Comparison of ENCODE assay signal across 17 cellular contexts in genomic region chr2:232349546-232349945, GRCh38. TPM values are rescaled to one million over a fixed set of nuclear protein-coding genes. Genes with fewer than 3 reads are reported as not detected.
A peak's percentile ranks its signal among the peaks of the same experiment; 100 is the strongest.
DNase-seq lines count a peak whose midpoint lies in the region; ATAC-seq and TF ChIP-seq lines count a peak whose summit lies in the region.
"Had no signal": no experiment of that assay in that cellular context is flagged by ENCODE, and none has a peak within 500 bp of the region (broad histone marks: within the 10 kb centered on the region; RNA-seq: fewer than 3 reads in every experiment).

No MANE protein-coding gene starts in this region.

- H3K36me3 ChIP-seq in aorta (ENCODE audit: control insufficient read depth in 1 of 2, insufficient read depth in 2 of 2, low read length in 1 of 2) = no peaks in the 10 kb centered on the region

- CTCF ChIA-PET in WTC11 (lab: Charles Lee) = interaction anchor here (0.9 to 3.1 kb wide), 5 partner anchors 10 to 424 kb away, joined by 3 to 29 read pairs (median 7); no protein-coding TSS in a partner anchor

- DNase-seq in activated naive CD8-positive, alpha-beta T cell treated with anti-CD3 and anti-CD28 coated beads, Interleukin-2, amount 10 ng/mL, durations not matched to agents 7 days and 5 days = peak; percentile 21
- no peak for DNase-seq in activated naive CD8-positive, alpha-beta T cell treated with anti-CD3 and anti-CD28 coated beads for 36 hours
- DNase-seq in WTC11 (ENCODE audit: low spot score) (peak; percentile 5), nephron progenitor cell (peak; percentile 1), aorta (peak; percentile 29 to 53), NCI-H187 treated with DMSO at 0.1 percent for 48 hours (lab: John Stamatoyannopoulos, UW) (no peak), anterior cingulate cortex (lab: John Stamatoyannopoulos, UW) (no peak)
- DNase-seq: ACHN, DND-41, GF-D8, NCI-H1436 treated with DMSO at 0.1 percent for 48 hours, NCI-H2081 treated with DMSO at 0.1 percent for 48 hours, NCI-H2227 treated with DMSO at 0.1 percent for 48 hours, NCI-H526 treated with DMSO at 0.1 percent for 48 hours, OCI-M1 had no signal

- intact Hi-C loops in aorta (cut with DNase I) = no loop called here

- 79 to 81% methylated on average over 7 of the region's 7 CpGs for WGBS in aorta, 2 donors

- ATAC-seq in activated naive CD8-positive, alpha-beta T cell treated with anti-CD3 and anti-CD28 coated beads, Interleukin-2, amount 10 ng/mL, durations not matched to agents 7 days and 5 days (ENCODE audit: low read depth) = no peak
- no peak for ATAC-seq in WTC11
- no peak for ATAC-seq in aorta (ENCODE audit: low FRiP score)

- no peaks in the 10 kb centered on the region for H3K9me3 Mint-ChIP-seq in activated naive CD8-positive, alpha-beta T cell treated with anti-CD3 and anti-CD28 coated beads, Interleukin-2, amount 10 ng/mL, durations not matched to agents 7 days and 5 days
- no peaks in the 10 kb centered on the region for H3K9me3 Mint-ChIP-seq in activated naive CD8-positive, alpha-beta T cell treated with anti-CD3 and anti-CD28 coated beads for 36 hours
- H3K9me3 Mint-ChIP-seq in WTC11 (peaks cover 3% of the 10 kb centered on the region), nephron progenitor cell (peaks cover 15% of the 10 kb centered on the region)

- H3K27ac Mint-ChIP-seq in activated naive CD8-positive, alpha-beta T cell treated with anti-CD3 and anti-CD28 coated beads, Interleukin-2, amount 10 ng/mL, durations not matched to agents 7 days and 5 days = no peak overlapping the region
- no peak overlapping the region for H3K27ac Mint-ChIP-seq in activated naive CD8-positive, alpha-beta T cell treated with anti-CD3 and anti-CD28 coated beads for 36 hours
- H3K27ac Mint-ChIP-seq in WTC11 = no peak overlapping the region
- no peak overlapping the region for H3K27ac Mint-ChIP-seq in nephron progenitor cell
- H3K27ac Mint-ChIP-seq: CD8-positive, alpha-beta memory T cell had no signal

- H3K4me3 ChIP-seq in aorta (ENCODE audit: low read length in 2 of 2) = no peak overlapping the region

- no peaks in the 10 kb centered on the region for H3K27me3 ChIP-seq in aorta (ENCODE audit: control insufficient read depth in 1 of 2, insufficient read depth in 2 of 2, low read length in 1 of 2)

- H3K4me1 Mint-ChIP-seq in activated naive CD8-positive, alpha-beta T cell treated with anti-CD3 and anti-CD28 coated beads, Interleukin-2, amount 10 ng/mL, durations not matched to agents 7 days and 5 days = peaks cover 6% of the 10 kb centered on the region
- H3K4me1 Mint-ChIP-seq in activated naive CD8-positive, alpha-beta T cell treated with anti-CD3 and anti-CD28 coated beads for 36 hours = peaks cover 1% of the 10 kb centered on the region
- H3K4me1 Mint-ChIP-seq in WTC11 (no peaks in the 10 kb centered on the region), nephron progenitor cell (no peaks in the 10 kb centered on the region)

- peaks cover 1% of the 10 kb centered on the region for H3K9me3 ChIP-seq in aorta (ENCODE audit: control insufficient read depth, low read length)

- peaks cover 32% of the 10 kb centered on the region for H3K27me3 Mint-ChIP-seq in activated naive CD8-positive, alpha-beta T cell treated with anti-CD3 and anti-CD28 coated beads, Interleukin-2, amount 10 ng/mL, durations not matched to agents 7 days and 5 days
- peaks cover 29% of the 10 kb centered on the region for H3K27me3 Mint-ChIP-seq in activated naive CD8-positive, alpha-beta T cell treated with anti-CD3 and anti-CD28 coated beads for 36 hours
- H3K27me3 Mint-ChIP-seq in WTC11 (ENCODE audit: low read depth) (peaks cover 72% of the 10 kb centered on the region), nephron progenitor cell (ENCODE audit: low read depth, poor library complexity) (peaks cover 15% of the 10 kb centered on the region)

- no peak overlapping the region for H3K27ac ChIP-seq in aorta (ENCODE audit: low read depth in 1 of 2, low read length in 2 of 2)

- no peaks in the 10 kb centered on the region for H3K4me1 ChIP-seq in aorta (ENCODE audit: control insufficient read depth in 1 of 2, insufficient read depth in 2 of 2, low read length in 2 of 2)

- POLR2A ChIA-PET in activated naive CD8-positive, alpha-beta T cell treated with anti-CD3 and anti-CD28 coated beads, Interleukin-2, amount 10 ng/mL, durations not matched to agents 7 days and 5 days (lab: Charles Lee) = no interaction called here
- POLR2A ChIA-PET in WTC11 (lab: Charles Lee) = no interaction called here

- TF ChIP-seq CTCF in WTC11 (IDR thresholded peaks at IDR 0.05) (no peak), nephron progenitor cell (IDR thresholded peaks at IDR 0.05) (no peak)

- no peaks in the 10 kb centered on the region for H3K36me3 Mint-ChIP-seq in activated naive CD8-positive, alpha-beta T cell treated with anti-CD3 and anti-CD28 coated beads, Interleukin-2, amount 10 ng/mL, durations not matched to agents 7 days and 5 days
- no peaks in the 10 kb centered on the region for H3K36me3 Mint-ChIP-seq in activated naive CD8-positive, alpha-beta T cell treated with anti-CD3 and anti-CD28 coated beads for 36 hours
- H3K36me3 Mint-ChIP-seq in WTC11 (peaks cover 8% of the 10 kb centered on the region; the same call in 1 of the 2 replicates), nephron progenitor cell (ENCODE audit: low read depth) (no peaks in the 10 kb centered on the region)

- H3K4me3 Mint-ChIP-seq in activated naive CD8-positive, alpha-beta T cell treated with anti-CD3 and anti-CD28 coated beads, Interleukin-2, amount 10 ng/mL, durations not matched to agents 7 days and 5 days = no peak overlapping the region
- H3K4me3 Mint-ChIP-seq in activated naive CD8-positive, alpha-beta T cell treated with anti-CD3 and anti-CD28 coated beads for 36 hours = no peak overlapping the region
- no peak overlapping the region for H3K4me3 Mint-ChIP-seq in WTC11
- no peak overlapping the region for H3K4me3 Mint-ChIP-seq in nephron progenitor cell
- H3K4me3 Mint-ChIP-seq: CD8-positive, alpha-beta memory T cell had no signal

TF ChIP-seq in WTC11, 78 proteins besides CTCF, POLR2A, EP300 and RAD21 (continues in another document):
- TF ChIP-seq STAT6 (CRISPR knock-in tag; conservative IDR thresholded peaks at IDR 0.05; ENCODE audit: low read depth) (no peak), NFATC4 (CRISPR knock-in tag; IDR thresholded peaks at IDR 0.05) (no peak), ZNF671 (CRISPR knock-in tag; IDR thresholded peaks at IDR 0.05) (no peak), ZMAT4 (CRISPR knock-in tag; IDR thresholded peaks at IDR 0.05) (no peak), NR1H2 (CRISPR knock-in tag; IDR thresholded peaks at IDR 0.05) (no peak), ZNF512 (CRISPR knock-in tag; IDR thresholded peaks at IDR 0.05; ENCODE audit: borderline replicate concordance) (no peak), GABPB1 (CRISPR knock-in tag; IDR thresholded peaks at IDR 0.05) (no peak)

RNA-seq across cellular contexts. Expression of gene ALPP, which starts 29.0 kb away (rescaled TPM):
- not detected for total RNA-seq in activated naive CD8-positive, alpha-beta T cell treated with anti-CD3 and anti-CD28 coated beads, Interleukin-2, amount 10 ng/mL, durations not matched to agents 7 days and 5 days
- total RNA-seq in activated naive CD8-positive, alpha-beta T cell treated with anti-CD3 and anti-CD28 coated beads for 36 hours = not detected
- total RNA-seq in WTC11 (2021) (0.14 to 0.20 TPM (median 0.14 TPM) in 3 replicates), aorta (not detected)
- not detected for polyA plus RNA-seq in aorta
- total RNA-seq: CD8-positive, alpha-beta memory T cell had no signal
- polyA plus RNA-seq: BJ; CD8-positive, alpha-beta memory T cell had no signal

RNA-seq across cellular contexts. Expression of gene ALPG, which starts 57.1 kb away (rescaled TPM):
- total RNA-seq in activated naive CD8-positive, alpha-beta T cell treated with anti-CD3 and anti-CD28 coated beads, Interleukin-2, amount 10 ng/mL, durations not matched to agents 7 days and 5 days = not detected
- not detected for total RNA-seq in activated naive CD8-positive, alpha-beta T cell treated with anti-CD3 and anti-CD28 coated beads for 36 hours
- total RNA-seq in WTC11 (2021) = 0.94 to 1.3 TPM (median 1.2 TPM) in 3 replicates
- not detected for total RNA-seq in aorta
- polyA plus RNA-seq in aorta = not detected
- total RNA-seq: CD8-positive, alpha-beta memory T cell had no signal
- polyA plus RNA-seq: BJ; CD8-positive, alpha-beta memory T cell had no signal

Comparison
In these comparisons a context has a peak if more than half of its experiments do, and no peak if none do; other contexts are left out.
1. DNase-seq: peak in activated naive CD8-positive, alpha-beta T cell treated with anti-CD3 and anti-CD28 coated beads, Interleukin-2, amount 10 ng/mL, durations not matched to agents 7 days and 5 days (single experiment), WTC11 (single experiment), nephron progenitor cell (single experiment) and aorta (2 of 2); none in activated naive CD8-positive, alpha-beta T cell treated with anti-CD3 and anti-CD28 coated beads for 36 hours (single experiment), NCI-H187 treated with DMSO at 0.1 percent for 48 hours (single experiment) and anterior cingulate cortex (0 of 58).